ENCODE assay signal across 22 cellular contexts in genomic region chr1:63929106-63929478, GRCh38.
DNase-seq lines count a peak whose midpoint lies in the region; ATAC-seq and TF ChIP-seq lines count a peak whose summit lies in the region.
"Had no signal": no experiment of that assay in that cellular context is flagged by ENCODE, and none has a peak within 500 bp of the region (broad histone marks: within the 10 kb centered on the region; RNA-seq: fewer than 3 reads in every experiment).

No MANE protein-coding gene starts in this region.

- H3K9ac ChIP-seq in adipocyte (ENCODE audit: low read length): peak overlapping the region; percentile 7
- H3K9ac ChIP-seq: BLaER1 treated with 17β-estradiol and CSF1 and Interleukin-3, amounts not matched to agents 10 nM and 100 nM; KMS-11 had no signal

- no peaks in the 10 kb centered on the region for H3K4me1 Mint-ChIP-seq in activated naive CD8-positive, alpha-beta T cell treated with anti-CD3 and anti-CD28 coated beads for 36 hours
- H3K4me1 Mint-ChIP-seq: activated T-helper 17 cell treated with anti-CD3 and anti-CD28 coated beads, Interleukin-2, amount 50 U/mL, for 72 hours; central memory CD8-positive, alpha-beta T cell had no signal

- H3K27me3 Mint-ChIP-seq in activated naive CD8-positive, alpha-beta T cell treated with anti-CD3 and anti-CD28 coated beads for 36 hours: no peaks in the 10 kb centered on the region

- H3K9me3 ChIP-seq in adipocyte (ENCODE audit: control insufficient read depth, low read length): no peaks in the 10 kb centered on the region
- H3K9me3 ChIP-seq in cardiac muscle cell (ENCODE audit: low read depth): no peaks in the 10 kb centered on the region
- no peaks in the 10 kb centered on the region for H3K9me3 ChIP-seq in osteoblast (ENCODE audit: low read depth, low read length)
- H3K9me3 ChIP-seq in thoracic aorta: no peaks in the 10 kb centered on the region

- H3K9me3 Mint-ChIP-seq in activated naive CD8-positive, alpha-beta T cell treated with anti-CD3 and anti-CD28 coated beads for 36 hours: no peaks in the 10 kb centered on the region
- H3K9me3 Mint-ChIP-seq: activated T-helper 17 cell treated with anti-CD3 and anti-CD28 coated beads, Interleukin-2, amount 50 U/mL, for 72 hours; central memory CD8-positive, alpha-beta T cell had no signal

- H3K4me1 ChIP-seq in adipocyte (ENCODE audit: control insufficient read depth, insufficient read depth, low read length) (peaks cover 23% of the 10 kb centered on the region), cardiac muscle cell (ENCODE audit: low read depth) (peaks cover 15% of the 10 kb centered on the region), osteoblast (ENCODE audit: insufficient read depth, low read length) (peaks cover 23% of the 10 kb centered on the region), thoracic aorta (ENCODE audit: control insufficient read depth in 1 of 2, low read depth in 2 of 2) (peaks cover 13 to 56% of the 10 kb centered on the region in 2 donors)

- DNase-seq in adipocyte (ENCODE audit: low read depth): no peak
- no peak for DNase-seq in cardiac muscle cell (ENCODE audit: low read depth in 1 of 2, low spot score in 1 of 2)
- DNase-seq in osteoblast (ENCODE audit: insufficient read length, low spot score, missing footprints): no peak
- no peak for DNase-seq in thoracic aorta (ENCODE audit: low spot score)
- DNase-seq in activated naive CD8-positive, alpha-beta T cell treated with anti-CD3 and anti-CD28 coated beads for 36 hours: no peak
- DNase-seq in activated effector memory CD4-positive, alpha-beta T cell treated with Interleukin-2 at 50 U/mL for 16 hours: no peak
- DNase-seq: DMS 273 treated with DMSO at 0.1 percent for 48 hours; effector CD8-positive, alpha-beta T cell; GDM1; HFFc6; NCI-H1048; NCI-H2081; NCI-H524 treated with DMSO at 0.1 percent for 48 hours; PC-9; stimulated activated CD8-positive, alpha-beta memory T cell treated with anti-CD3 and anti-CD28 coated beads, Interleukin-4, amount 100 ng/mL, for 48 hours had no signal

- peaks cover 60% of the 10 kb centered on the region for H3K79me2 ChIP-seq in osteoblast (ENCODE audit: insufficient read depth, low read length)

- H3K36me3 ChIP-seq in adipocyte (ENCODE audit: control insufficient read depth, insufficient read depth, low read length, severe bottlenecking) (no peaks in the 10 kb centered on the region), cardiac muscle cell (no peaks in the 10 kb centered on the region), osteoblast (ENCODE audit: insufficient read depth, low read length) (no peaks in the 10 kb centered on the region), thoracic aorta (no peaks in the 10 kb centered on the region)
- H3K36me3 ChIP-seq: BLaER1 treated with 17β-estradiol and CSF1 and Interleukin-3, amounts not matched to agents 10 nM and 100 nM had no signal

- H3K27me3 ChIP-seq in adipocyte (replicated peaks; ENCODE audit: control insufficient read depth, insufficient read depth, low read length) (no peaks in the 10 kb centered on the region), cardiac muscle cell (no peaks in the 10 kb centered on the region), osteoblast (ENCODE audit: insufficient read depth, low read length) (no peaks in the 10 kb centered on the region), thoracic aorta (replicated peaks; ENCODE audit: insufficient read depth) (no peaks in the 10 kb centered on the region)
- H3K27me3 ChIP-seq: BLaER1 treated with 17β-estradiol and CSF1 and Interleukin-3, amounts not matched to agents 10 nM and 100 nM had no signal

- ATAC-seq in thoracic aorta (ENCODE audit: insufficient number of reproducible peaks, low FRiP score, low read depth): no peak
- no peak for ATAC-seq in GM19395 (IDR thresholded peaks at IDR 0.05; ENCODE audit: unreplicated experiment)
- ATAC-seq: activated CD4-positive, CD25-positive, alpha-beta regulatory T cell treated with anti-CD3 and anti-CD28 coated beads, Interleukin-2, amount 50 U/mL, for 24 hours; activated T-helper 17 cell treated with anti-CD3 and anti-CD28 coated beads, Interleukin-2, amount 50 U/mL, for 72 hours; GM12878 had no signal

- no peak for TF ChIP-seq CTCF in cardiac muscle cell (IDR thresholded peaks at IDR 0.05; ENCODE audit: low read depth, low read length)
- no peak for TF ChIP-seq CTCF in osteoblast (IDR thresholded peaks at IDR 0.05; ENCODE audit: extremely low read depth, low read depth, low read length)
- no peak for TF ChIP-seq CTCF in thoracic aorta (IDR thresholded peaks at IDR 0.05)

- H3K4me3 ChIP-seq in adipocyte (ENCODE audit: low read length) (no peak overlapping the region), cardiac muscle cell (no peak overlapping the region), osteoblast (ENCODE audit: insufficient read depth, low read length) (no peak overlapping the region), thoracic aorta (peak overlapping the region; percentile 26)
- H3K4me3 ChIP-seq: BLaER1 treated with 17β-estradiol and CSF1 and Interleukin-3, amounts not matched to agents 10 nM and 100 nM; GM12878; PC-9 had no signal

- peak overlapping the region; percentile 64 for H3K27ac ChIP-seq in cardiac muscle cell
- peak overlapping the region; percentile 52 for H3K27ac ChIP-seq in osteoblast (ENCODE audit: low read depth, low read length)
- peak overlapping the region; percentile 91 to 96 for H3K27ac ChIP-seq in thoracic aorta
- H3K27ac ChIP-seq: BLaER1 treated with 17β-estradiol and CSF1 and Interleukin-3, amounts not matched to agents 10 nM and 100 nM; KMS-11; PC-9 had no signal

- no peak overlapping the region for H2AFZ ChIP-seq in osteoblast (ENCODE audit: low read length)
- H2AFZ ChIP-seq: PC-9 had no signal

- no peak overlapping the region for H3K4me3 Mint-ChIP-seq in activated naive CD8-positive, alpha-beta T cell treated with anti-CD3 and anti-CD28 coated beads for 36 hours
- H3K4me3 Mint-ChIP-seq: activated T-helper 17 cell treated with anti-CD3 and anti-CD28 coated beads, Interleukin-2, amount 50 U/mL, for 72 hours; central memory CD8-positive, alpha-beta T cell; HFFc6 had no signal

- H3K36me3 Mint-ChIP-seq in activated naive CD8-positive, alpha-beta T cell treated with anti-CD3 and anti-CD28 coated beads for 36 hours: no peaks in the 10 kb centered on the region

- no peaks in the 10 kb centered on the region for H4K20me1 ChIP-seq in osteoblast (ENCODE audit: insufficient read depth, low read length)
- H4K20me1 ChIP-seq: BLaER1 treated with 17β-estradiol and CSF1 and Interleukin-3, amounts not matched to agents 10 nM and 100 nM had no signal

- no peak overlapping the region for H3K27ac Mint-ChIP-seq in activated naive CD8-positive, alpha-beta T cell treated with anti-CD3 and anti-CD28 coated beads for 36 hours
- H3K27ac Mint-ChIP-seq: activated T-helper 17 cell treated with anti-CD3 and anti-CD28 coated beads, Interleukin-2, amount 50 U/mL, for 72 hours; HFFc6 had no signal

- H3K4me2 ChIP-seq in osteoblast (ENCODE audit: insufficient read depth, low read length): peak overlapping the region; percentile 37
- H3K4me2 ChIP-seq: BLaER1 treated with 17β-estradiol and CSF1 and Interleukin-3, amounts not matched to agents 10 nM and 100 nM; KMS-11; PC-9 had no signal
